In the genomic region with DNA sequence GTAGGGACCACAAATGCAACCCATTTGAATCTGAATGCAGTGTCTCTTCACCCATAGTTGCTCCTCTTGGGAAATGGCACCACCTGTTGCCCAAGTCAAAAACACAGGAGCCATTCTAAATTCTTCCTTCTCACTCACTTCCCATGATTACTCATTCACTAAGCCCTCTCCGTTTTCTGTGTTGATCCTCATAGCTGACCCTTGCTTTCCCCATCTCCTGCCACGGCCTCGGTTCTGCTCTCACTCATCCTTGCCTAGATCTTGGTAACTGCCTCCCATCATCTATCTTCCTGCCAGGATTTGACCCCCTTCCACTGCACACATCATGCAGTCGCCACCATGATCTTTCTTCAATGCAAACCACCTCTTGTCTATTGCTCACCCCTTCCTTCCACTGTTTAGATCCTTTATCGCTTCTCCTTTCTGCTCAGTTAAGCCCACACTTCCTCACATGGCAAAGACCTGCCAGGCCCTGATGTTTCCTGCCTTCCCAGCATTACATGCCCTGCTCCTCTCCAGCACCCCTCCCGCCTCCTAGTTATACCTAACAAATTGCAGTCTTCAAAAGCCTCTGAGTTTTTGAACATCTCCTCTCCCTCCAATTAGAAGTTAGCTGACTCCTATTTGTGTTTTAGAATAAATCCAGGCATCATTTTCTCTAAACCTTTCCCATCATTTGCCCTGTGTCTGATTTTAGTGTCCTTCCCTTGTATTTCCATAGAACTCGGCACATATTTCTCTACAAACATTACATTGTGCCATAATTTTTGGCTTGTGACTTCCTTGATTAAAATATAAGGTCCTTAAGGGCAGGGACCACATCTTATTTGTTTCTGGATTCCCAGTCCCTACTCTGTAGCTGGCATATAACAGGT, we compare ENCODE assay signal across 12 cellular contexts. TPM values are rescaled to one million over a fixed set of nuclear protein-coding genes. Genes with fewer than 3 reads are reported as not detected.
DNase-seq lines count a peak whose midpoint lies in the region; ATAC-seq and TF ChIP-seq lines count a peak whose summit lies in the region.
"Had no signal": no experiment of that assay in that cellular context is flagged by ENCODE, and none has a peak within 500 bp of the region (broad histone marks: within the 10 kb centered on the region; RNA-seq: fewer than 3 reads in every experiment).

No MANE protein-coding gene starts in this region.

- no peaks in the 10 kb centered on the region for H3K9me2 ChIP-seq in GM23338 (ENCODE audit: insufficient read depth)

- H3K4me3 ChIP-seq in GM23338 (no peak overlapping the region), fibroblast of villous mesenchyme (ENCODE audit: low read depth, low read length) (no peak overlapping the region)

- no peaks in the 10 kb centered on the region for H4K20me1 ChIP-seq in GM23338 (replicated peaks; ENCODE audit: insufficient read depth)

- no peaks in the 10 kb centered on the region; the same call in 1 of the 2 replicates for H3K36me3 ChIP-seq in GM23338 (ENCODE audit: insufficient read depth)

- no peaks in the 10 kb centered on the region for H3K27me3 ChIP-seq in GM23338 (ENCODE audit: insufficient read depth)

- DNase-seq in ACHN (peak; percentile 54), GM23338 (ENCODE audit: low spot score) (peak; percentile 59), RPMI7951 (ENCODE audit: low read depth) (peak; percentile 52), fibroblast of villous mesenchyme (ENCODE audit: low read depth) (peak; percentile 40), GOT3 (lab: John Stamatoyannopoulos, UW) (no peak), NCI-H2196 treated with DMSO at 0.1 percent for 48 hours (lab: John Stamatoyannopoulos, UW; ENCODE audit: unreplicated experiment) (no peak)
- no peak for DNase-seq in activated effector memory CD4-positive, alpha-beta T cell treated with anti-CD3 and anti-CD28 coated beads, Interleukin-2, amount 50 U/mL, for 16 hours
- no peak for DNase-seq in activated naive CD4-positive, alpha-beta T cell treated with Interleukin-2 at 50 U/mL for 16 hours
- DNase-seq: GF-D8, KG1, left colon had no signal

- ATAC-seq in GM23338 = peak; percentile 72

- no peak overlapping the region for H3K4me3 Mint-ChIP-seq in GM23338
- H3K4me3 Mint-ChIP-seq: brain had no signal

- no peaks in the 10 kb centered on the region for H3K79me2 ChIP-seq in GM23338 (replicated peaks; ENCODE audit: insufficient read depth)

- H3K36me3 Mint-ChIP-seq in GM23338 (ENCODE audit: low read depth) = peaks cover 12% of the 10 kb centered on the region; the same call in 2 of the 3 replicates
- H3K36me3 Mint-ChIP-seq: brain had no signal

- no peaks in the 10 kb centered on the region for H3K4me1 ChIP-seq in GM23338 (ENCODE audit: insufficient read depth)

- H3K4me2 ChIP-seq in GM23338 = no peak overlapping the region

- in situ Hi-C loops in ACHN (cut with HindIII; ENCODE audit: low pct_ligation_motif_present, low pct_unique_long_range_greater_than_20kb, low sequenced_read_pairs) = no loop called here

- H3K27ac ChIP-seq in GM23338 (ENCODE audit: low read depth) = no peak overlapping the region

- H3K9me3 Mint-ChIP-seq in GM23338 = peaks cover 36% of the 10 kb centered on the region

- peak overlapping the region; percentile 99 for H2AFZ ChIP-seq in GM23338

- H3F3A ChIP-seq in GM23338 (replicated peaks; ENCODE audit: low read depth) = no peaks in the 10 kb centered on the region

- H3K4me1 Mint-ChIP-seq in GM23338 = peaks cover 7% of the 10 kb centered on the region; the same call in 2 of the 3 replicates
- H3K4me1 Mint-ChIP-seq: brain had no signal

- no peaks in the 10 kb centered on the region for H3K27me3 Mint-ChIP-seq in GM23338 (ENCODE audit: insufficient read depth, low read depth, poor library complexity)

- TF ChIP-seq CTCF in GM23338 (conservative IDR thresholded peaks at IDR 0.05; ENCODE audit: low read depth in 2 of 2) (peak; percentile 53 to 75), fibroblast of villous mesenchyme (IDR thresholded peaks at IDR 0.05; ENCODE audit: insufficient read depth, low read depth, low read length) (peak; percentile 32)

- no peak overlapping the region for H3K27ac Mint-ChIP-seq in GM23338
- H3K27ac Mint-ChIP-seq: brain had no signal

TF ChIP-seq in GM23338, 12 proteins besides CTCF, POLR2A, EP300 and RAD21:
- TF ChIP-seq ZNF114 (CRISPR knock-in tag; IDR thresholded peaks at IDR 0.05) = no peak
- TF ChIP-seq CREB1 (CRISPR knock-in tag; IDR thresholded peaks at IDR 0.05; ENCODE audit: low read depth) = no peak
- TF ChIP-seq, protein P1, sequence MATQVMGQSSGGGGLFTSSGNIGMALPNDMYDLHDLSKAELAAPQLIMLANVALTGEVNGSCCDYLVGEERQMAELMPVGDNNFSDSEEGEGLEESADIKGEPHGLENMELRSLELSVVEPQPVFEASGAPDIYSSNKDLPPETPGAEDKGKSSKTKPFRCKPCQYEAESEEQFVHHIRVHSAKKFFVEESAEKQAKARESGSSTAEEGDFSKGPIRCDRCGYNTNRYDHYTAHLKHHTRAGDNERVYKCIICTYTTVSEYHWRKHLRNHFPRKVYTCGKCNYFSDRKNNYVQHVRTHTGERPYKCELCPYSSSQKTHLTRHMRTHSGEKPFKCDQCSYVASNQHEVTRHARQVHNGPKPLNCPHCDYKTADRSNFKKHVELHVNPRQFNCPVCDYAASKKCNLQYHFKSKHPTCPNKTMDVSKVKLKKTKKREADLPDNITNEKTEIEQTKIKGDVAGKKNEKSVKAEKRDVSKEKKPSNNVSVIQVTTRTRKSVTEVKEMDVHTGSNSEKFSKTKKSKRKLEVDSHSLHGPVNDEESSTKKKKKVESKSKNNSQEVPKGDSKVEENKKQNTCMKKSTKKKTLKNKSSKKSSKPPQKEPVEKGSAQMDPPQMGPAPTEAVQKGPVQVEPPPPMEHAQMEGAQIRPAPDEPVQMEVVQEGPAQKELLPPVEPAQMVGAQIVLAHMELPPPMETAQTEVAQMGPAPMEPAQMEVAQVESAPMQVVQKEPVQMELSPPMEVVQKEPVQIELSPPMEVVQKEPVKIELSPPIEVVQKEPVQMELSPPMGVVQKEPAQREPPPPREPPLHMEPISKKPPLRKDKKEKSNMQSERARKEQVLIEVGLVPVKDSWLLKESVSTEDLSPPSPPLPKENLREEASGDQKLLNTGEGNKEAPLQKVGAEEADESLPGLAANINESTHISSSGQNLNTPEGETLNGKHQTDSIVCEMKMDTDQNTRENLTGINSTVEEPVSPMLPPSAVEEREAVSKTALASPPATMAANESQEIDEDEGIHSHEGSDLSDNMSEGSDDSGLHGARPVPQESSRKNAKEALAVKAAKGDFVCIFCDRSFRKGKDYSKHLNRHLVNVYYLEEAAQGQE (IDR thresholded peaks at IDR 0.05; ENCODE audit: unreplicated experiment) = no peak

RNA-seq across cellular contexts. Expression of a gene that starts 19.2 kb away (rescaled TPM):
- not detected in 2 replicates for total RNA-seq in GM23338 (2014; rRNA removed; shearing (Covaris generic))
- polyA plus RNA-seq in GM23338 (2016; fragmentation: Nextera tagmentation; extraction: Ambion mirVana) = 0.32 TPM in 1 of 2 replicates, not detected in the other
- not detected in 2 replicates for total RNA-seq in RPMI7951 (2014; rRNA removed; shearing (Covaris generic))
- not detected in 2 replicates for total RNA-seq in fibroblast of villous mesenchyme
- total RNA-seq: left colon had no signal

Comparison
In these comparisons a context has a peak if more than half of its experiments do, and no peak if none do; other contexts are left out.
1. DNase-seq: peak in ACHN (single experiment), GM23338 (single experiment), RPMI7951 (single experiment) and fibroblast of villous mesenchyme (single experiment); none in activated effector memory CD4-positive, alpha-beta T cell treated with anti-CD3 and anti-CD28 coated beads, Interleukin-2, amount 50 U/mL, for 16 hours (single experiment), GOT3 (single experiment), activated naive CD4-positive, alpha-beta T cell treated with Interleukin-2 at 50 U/mL for 16 hours (single experiment) and NCI-H2196 treated with DMSO at 0.1 percent for 48 hours (single experiment).